1 cellular context compared by ENCODE assay signal in the genomic region with DNA sequence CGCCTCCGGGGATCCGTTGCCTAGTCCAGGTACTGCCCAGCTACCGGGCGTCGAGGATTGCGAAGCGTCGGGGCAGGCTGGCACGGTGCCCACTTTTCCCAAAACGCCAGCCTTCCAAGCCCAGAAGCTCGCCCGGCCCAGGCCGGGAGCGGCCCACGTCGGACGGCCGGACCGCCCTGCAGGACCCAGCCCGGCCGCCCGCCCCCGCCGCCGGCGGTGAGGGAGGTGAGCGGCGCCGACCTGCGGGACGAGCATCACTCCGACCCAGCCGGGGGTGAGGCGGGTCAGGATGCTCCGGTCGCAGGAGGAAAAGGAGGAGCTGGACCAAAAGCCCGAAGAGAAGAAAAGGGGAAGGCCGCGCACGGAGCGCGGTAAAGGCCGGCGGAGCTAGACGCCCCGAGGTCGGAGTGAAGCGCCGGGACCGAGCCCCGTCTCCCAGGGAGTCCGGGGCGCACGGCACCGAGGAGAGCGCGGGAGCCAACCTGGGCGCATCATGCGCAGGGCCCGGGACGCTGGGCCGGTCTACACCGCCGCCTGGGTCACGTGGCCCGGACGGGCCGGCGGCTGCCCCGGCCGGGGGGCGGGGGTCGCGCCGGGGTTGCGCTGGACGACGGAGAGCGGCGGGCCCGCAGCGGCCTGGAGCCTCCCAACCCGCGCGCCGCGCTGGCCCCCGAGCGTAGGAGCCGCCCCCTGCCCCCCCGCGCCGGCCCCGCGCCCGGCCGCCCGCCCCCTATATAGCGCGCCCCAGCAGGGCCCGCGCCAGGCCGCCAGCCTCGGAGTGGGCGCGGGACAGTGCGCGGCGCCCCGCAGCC.
A peak's percentile ranks its signal among the peaks of the same experiment; 100 is the strongest.
TF ChIP-seq lines count a peak whose summit lies in the region.

A gene (plus strand): TSS at position 762 of the 812 bp plus-strand sequence. CDS start 146 bp downstream, outside the sequence.

TF ChIP-seq in K562, 482 proteins besides CTCF, POLR2A, EP300 and RAD21 (continued from another document):
- TF ChIP-seq, protein P1, sequence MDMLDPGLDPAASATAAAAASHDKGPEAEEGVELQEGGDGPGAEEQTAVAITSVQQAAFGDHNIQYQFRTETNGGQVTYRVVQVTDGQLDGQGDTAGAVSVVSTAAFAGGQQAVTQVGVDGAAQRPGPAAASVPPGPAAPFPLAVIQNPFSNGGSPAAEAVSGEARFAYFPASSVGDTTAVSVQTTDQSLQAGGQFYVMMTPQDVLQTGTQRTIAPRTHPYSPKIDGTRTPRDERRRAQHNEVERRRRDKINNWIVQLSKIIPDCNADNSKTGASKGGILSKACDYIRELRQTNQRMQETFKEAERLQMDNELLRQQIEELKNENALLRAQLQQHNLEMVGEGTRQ (CRISPR knock-in tag; IDR thresholded peaks at IDR 0.05): 0 out of 2 replicates have a peak, but pooled peaks have one; percentile 8
